Comparison of ENCODE assay signal across 8 cellular contexts in genomic region chr7:2158331-2159175, GRCh38.
DNase-seq lines count a peak whose midpoint lies in the region; ATAC-seq and TF ChIP-seq lines count a peak whose summit lies in the region.

No MANE protein-coding gene starts in this region.

- H3K9ac ChIP-seq in BLaER1 (peak overlapping the region; percentile 74), neural cell (ENCODE audit: low read length) (no peak overlapping the region)

- H3K4me3 ChIP-seq in BLaER1 = peak overlapping the region; percentile 16
- no peak overlapping the region for H3K4me3 ChIP-seq in esophagus (ENCODE audit: low read depth in 1 of 2, low read length in 2 of 2)
- H3K4me3 ChIP-seq in neural cell (ENCODE audit: low read length) = no peak overlapping the region

- H4K20me1 ChIP-seq in BLaER1 (no peaks in the 10 kb centered on the region), neural cell (ENCODE audit: insufficient read depth) (no peaks in the 10 kb centered on the region)

- H3K36me3 ChIP-seq in BLaER1 (peaks cover 18% of the 10 kb centered on the region), esophagus (ENCODE audit: control insufficient read depth in 2 of 2, insufficient read depth in 2 of 2, low read length in 1 of 2) (peaks cover 0 to 3% of the 10 kb centered on the region in 2 donors), neural cell (ENCODE audit: insufficient read depth, low read length) (no peaks in the 10 kb centered on the region)

- POLR2A ChIA-PET in HEK293T (lab: Yijun Ruan, JAX) = no interaction called here

- H3K27me3 ChIP-seq in BLaER1 (no peaks in the 10 kb centered on the region), esophagus (ENCODE audit: control insufficient read depth in 1 of 2, insufficient read depth in 2 of 2, low read length in 2 of 2) (no peaks in the 10 kb centered on the region), neural cell (ENCODE audit: insufficient read depth, low read depth, low read length) (no peaks in the 10 kb centered on the region)

- no peak for TF ChIP-seq CTCF in neural cell (IDR thresholded peaks at IDR 0.05; ENCODE audit: poor library complexity, severe bottlenecking)

- CTCF ChIA-PET in HEK293T (lab: Yijun Ruan, JAX) = interaction anchor here (0.7 to 1.2 kb wide), 3 partner anchors 10 to 36 kb away, joined by 3 read pairs; no protein-coding TSS in a partner anchor

- no peaks in the 10 kb centered on the region for H3F3A ChIP-seq in neural cell (ENCODE audit: insufficient read depth, low read length, poor library complexity, severe bottlenecking)

- WGBS in esophagus, 2 donors = 81 to 88% methylated on average over 13 of the region's 13 CpGs

- peak overlapping the region; percentile 82 for H3K4me2 ChIP-seq in BLaER1
- H3K4me2 ChIP-seq in neural cell (ENCODE audit: low read length) = no peak overlapping the region

- H3K4me1 ChIP-seq in BLaER1 (peaks cover 94% of the 10 kb centered on the region), esophagus (ENCODE audit: control insufficient read depth in 2 of 2, insufficient read depth in 2 of 2, low read length in 1 of 2) (peaks cover 0 to 2% of the 10 kb centered on the region in 2 donors)

- DNase-seq in NCI-H2171 treated with DMSO at 0.1 percent for 48 hours (lab: John Stamatoyannopoulos, UW) (peak; percentile 76), HEK293T (ENCODE audit: extremely low spot score) (no peak), retina (no peak), mucosa of gallbladder (ENCODE audit: low spot score) (no peak)

- no peak for TF ChIP-seq RAD21 in neural cell (conservative IDR thresholded peaks at IDR 0.05)

- no peaks in the 10 kb centered on the region for H3K9me3 ChIP-seq in BLaER1
- H3K9me3 ChIP-seq in esophagus (ENCODE audit: control insufficient read depth in 2 of 2, insufficient read depth in 1 of 2, low read depth in 1 of 2, low read length in 1 of 2) = no peaks in the 10 kb centered on the region
- H3K9me3 ChIP-seq in neural cell (ENCODE audit: low read length) = no peaks in the 10 kb centered on the region

- no peak overlapping the region for H2AFZ ChIP-seq in neural cell (ENCODE audit: low read depth, low read length)

- TF ChIP-seq EP300 in neural cell (conservative IDR thresholded peaks at IDR 0.05; ENCODE audit: poor library complexity, severe bottlenecking) = no peak

- H3K79me2 ChIP-seq in neural cell (replicated peaks; ENCODE audit: insufficient read depth, low read length) = no peaks in the 10 kb centered on the region

- ATAC-seq in HG03159 (IDR thresholded peaks at IDR 0.05; ENCODE audit: unreplicated experiment) = no peak

- H3K9me2 ChIP-seq in neural cell (ENCODE audit: insufficient read depth, low read length) = no peaks in the 10 kb centered on the region

- H3K27ac ChIP-seq in BLaER1 (peak overlapping the region; percentile 89), esophagus (ENCODE audit: low read depth in 2 of 2, low read length in 1 of 2) (peak overlapping the region; percentile 43), neural cell (ENCODE audit: low read length) (peak overlapping the region; percentile 21)

TF ChIP-seq in neural cell, 6 proteins besides CTCF, POLR2A, EP300 and RAD21:
- TF ChIP-seq TAF1 (IDR thresholded peaks at IDR 0.05; ENCODE audit: low read depth) (no peak), MXI1 (conservative IDR thresholded peaks at IDR 0.05; ENCODE audit: poor library complexity, severe bottlenecking) (no peak)
- TF ChIP-seq, protein P1, sequence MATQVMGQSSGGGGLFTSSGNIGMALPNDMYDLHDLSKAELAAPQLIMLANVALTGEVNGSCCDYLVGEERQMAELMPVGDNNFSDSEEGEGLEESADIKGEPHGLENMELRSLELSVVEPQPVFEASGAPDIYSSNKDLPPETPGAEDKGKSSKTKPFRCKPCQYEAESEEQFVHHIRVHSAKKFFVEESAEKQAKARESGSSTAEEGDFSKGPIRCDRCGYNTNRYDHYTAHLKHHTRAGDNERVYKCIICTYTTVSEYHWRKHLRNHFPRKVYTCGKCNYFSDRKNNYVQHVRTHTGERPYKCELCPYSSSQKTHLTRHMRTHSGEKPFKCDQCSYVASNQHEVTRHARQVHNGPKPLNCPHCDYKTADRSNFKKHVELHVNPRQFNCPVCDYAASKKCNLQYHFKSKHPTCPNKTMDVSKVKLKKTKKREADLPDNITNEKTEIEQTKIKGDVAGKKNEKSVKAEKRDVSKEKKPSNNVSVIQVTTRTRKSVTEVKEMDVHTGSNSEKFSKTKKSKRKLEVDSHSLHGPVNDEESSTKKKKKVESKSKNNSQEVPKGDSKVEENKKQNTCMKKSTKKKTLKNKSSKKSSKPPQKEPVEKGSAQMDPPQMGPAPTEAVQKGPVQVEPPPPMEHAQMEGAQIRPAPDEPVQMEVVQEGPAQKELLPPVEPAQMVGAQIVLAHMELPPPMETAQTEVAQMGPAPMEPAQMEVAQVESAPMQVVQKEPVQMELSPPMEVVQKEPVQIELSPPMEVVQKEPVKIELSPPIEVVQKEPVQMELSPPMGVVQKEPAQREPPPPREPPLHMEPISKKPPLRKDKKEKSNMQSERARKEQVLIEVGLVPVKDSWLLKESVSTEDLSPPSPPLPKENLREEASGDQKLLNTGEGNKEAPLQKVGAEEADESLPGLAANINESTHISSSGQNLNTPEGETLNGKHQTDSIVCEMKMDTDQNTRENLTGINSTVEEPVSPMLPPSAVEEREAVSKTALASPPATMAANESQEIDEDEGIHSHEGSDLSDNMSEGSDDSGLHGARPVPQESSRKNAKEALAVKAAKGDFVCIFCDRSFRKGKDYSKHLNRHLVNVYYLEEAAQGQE (IDR thresholded peaks at IDR 0.05; ENCODE audit: borderline replicate concordance) = no peak
TF ChIP-seq in neural cell: peak in this region for 0.

TF ChIP-seq in HEK293T, 16 proteins besides CTCF, POLR2A, EP300 and RAD21:
- TF ChIP-seq PKNOX1 (IDR thresholded peaks at IDR 0.05) (no peak), CTBP1 (IDR thresholded peaks at IDR 0.05; ENCODE audit: borderline replicate concordance) (no peak), BHLHE40 (IDR thresholded peaks at IDR 0.05; ENCODE audit: borderline replicate concordance) (no peak), ARNT (IDR thresholded peaks at IDR 0.05) (no peak), NFRKB (IDR thresholded peaks at IDR 0.05) (no peak), SP1 (IDR thresholded peaks at IDR 0.05) (no peak), L3MBTL2 (conservative IDR thresholded peaks at IDR 0.05) (no peak), FOXA1 (IDR thresholded peaks at IDR 0.05) (no peak), LEF1 (IDR thresholded peaks at IDR 0.05; ENCODE audit: borderline replicate concordance) (no peak), FOXM1 (IDR thresholded peaks at IDR 0.05; ENCODE audit: borderline replicate concordance) (no peak), HDGF (IDR thresholded peaks at IDR 0.05; ENCODE audit: borderline replicate concordance) (no peak), SUZ12 (IDR thresholded peaks at IDR 0.05) (no peak), TARDBP (IDR thresholded peaks at IDR 0.05) (no peak), ZNF384 (IDR thresholded peaks at IDR 0.05) (no peak), ELF4 (IDR thresholded peaks at IDR 0.05) (no peak), FOXK2 (IDR thresholded peaks at IDR 0.05) (no peak)

Comparison
In these comparisons a context has a peak if more than half of its experiments do, and no peak if none do; other contexts are left out.
1. H3K27ac ChIP-seq: peak in every context shown above with its lines; median percentile 89 in BLaER1; 43 in esophagus; 21 in neural cell.